In the genomic region with DNA sequence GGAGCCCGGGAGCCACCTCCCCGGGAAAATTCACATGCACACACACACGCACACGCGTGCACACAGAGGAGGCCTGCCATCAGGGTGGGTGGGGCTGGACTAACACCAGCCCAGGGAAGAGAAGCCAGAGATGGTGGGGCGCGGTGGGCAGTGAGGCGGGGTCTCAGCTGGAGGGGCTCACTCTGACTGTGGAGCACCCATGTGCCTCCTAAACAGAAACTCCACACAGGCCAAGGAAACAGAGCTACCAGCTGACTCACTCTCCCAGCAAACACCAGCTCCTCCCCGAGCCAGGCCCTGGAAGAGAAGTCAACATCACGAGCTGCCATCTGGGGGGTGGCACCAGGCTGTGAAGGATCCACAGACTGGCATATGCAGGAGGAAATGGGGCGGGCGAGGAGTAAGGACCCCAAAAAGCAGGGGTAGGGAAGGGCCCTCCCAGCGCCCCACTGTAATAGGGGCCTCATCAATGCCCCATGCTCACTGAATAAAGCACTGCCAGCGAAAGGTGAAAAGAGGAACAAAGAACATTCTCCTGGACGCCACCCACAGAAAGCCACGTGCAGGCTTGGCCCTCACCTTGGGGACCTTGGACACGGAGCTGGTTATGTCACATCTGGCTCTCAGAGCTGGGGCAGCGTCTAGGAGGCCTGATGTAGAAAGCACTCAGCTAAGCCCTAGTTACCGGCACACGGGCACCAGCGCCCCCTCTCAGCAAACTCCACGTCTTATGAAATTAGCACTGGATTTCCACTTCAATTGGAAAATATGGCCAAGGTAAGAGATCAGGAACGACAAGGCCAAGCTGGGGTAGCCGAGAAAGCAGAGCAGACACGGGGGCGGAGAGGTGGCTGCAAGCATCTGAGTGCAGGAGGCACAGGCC, we compare ENCODE assay signal across 1 cellular context.
TF ChIP-seq lines count a peak whose summit lies in the region.

No MANE protein-coding gene starts in this region.

TF ChIP-seq in HepG2, 621 proteins besides CTCF, POLR2A, EP300 and RAD21 (continued from another document):
- TF ChIP-seq, protein P1, sequence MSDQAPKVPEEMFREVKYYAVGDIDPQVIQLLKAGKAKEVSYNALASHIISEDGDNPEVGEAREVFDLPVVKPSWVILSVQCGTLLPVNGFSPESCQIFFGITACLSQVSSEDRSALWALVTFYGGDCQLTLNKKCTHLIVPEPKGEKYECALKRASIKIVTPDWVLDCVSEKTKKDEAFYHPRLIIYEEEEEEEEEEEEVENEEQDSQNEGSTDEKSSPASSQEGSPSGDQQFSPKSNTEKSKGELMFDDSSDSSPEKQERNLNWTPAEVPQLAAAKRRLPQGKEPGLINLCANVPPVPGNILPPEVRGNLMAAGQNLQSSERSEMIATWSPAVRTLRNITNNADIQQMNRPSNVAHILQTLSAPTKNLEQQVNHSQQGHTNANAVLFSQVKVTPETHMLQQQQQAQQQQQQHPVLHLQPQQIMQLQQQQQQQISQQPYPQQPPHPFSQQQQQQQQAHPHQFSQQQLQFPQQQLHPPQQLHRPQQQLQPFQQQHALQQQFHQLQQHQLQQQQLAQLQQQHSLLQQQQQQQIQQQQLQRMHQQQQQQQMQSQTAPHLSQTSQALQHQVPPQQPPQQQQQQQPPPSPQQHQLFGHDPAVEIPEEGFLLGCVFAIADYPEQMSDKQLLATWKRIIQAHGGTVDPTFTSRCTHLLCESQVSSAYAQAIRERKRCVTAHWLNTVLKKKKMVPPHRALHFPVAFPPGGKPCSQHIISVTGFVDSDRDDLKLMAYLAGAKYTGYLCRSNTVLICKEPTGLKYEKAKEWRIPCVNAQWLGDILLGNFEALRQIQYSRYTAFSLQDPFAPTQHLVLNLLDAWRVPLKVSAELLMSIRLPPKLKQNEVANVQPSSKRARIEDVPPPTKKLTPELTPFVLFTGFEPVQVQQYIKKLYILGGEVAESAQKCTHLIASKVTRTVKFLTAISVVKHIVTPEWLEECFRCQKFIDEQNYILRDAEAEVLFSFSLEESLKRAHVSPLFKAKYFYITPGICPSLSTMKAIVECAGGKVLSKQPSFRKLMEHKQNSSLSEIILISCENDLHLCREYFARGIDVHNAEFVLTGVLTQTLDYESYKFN (CRISPR knock-in tag; conservative IDR thresholded peaks at IDR 0.05): no peak; the same call in 1 of the 2 replicates
- TF ChIP-seq ZNF747 (CRISPR knock-in tag; IDR thresholded peaks at IDR 0.05; ENCODE audit: borderline replicate concordance): no peak
- no peak for TF ChIP-seq ZNF678 (CRISPR knock-in tag; IDR thresholded peaks at IDR 0.05)
- TF ChIP-seq ZFY (CRISPR knock-in tag; IDR thresholded peaks at IDR 0.05): no peak; the same call in 1 of the 2 replicates
- TF ChIP-seq SMARCE1 (IDR thresholded peaks at IDR 0.05; ENCODE audit: borderline replicate concordance): no peak
- no peak for TF ChIP-seq ZBTB3 (CRISPR knock-in tag; IDR thresholded peaks at IDR 0.05; ENCODE audit: borderline replicate concordance, low read depth)
- TF ChIP-seq, protein P2, sequence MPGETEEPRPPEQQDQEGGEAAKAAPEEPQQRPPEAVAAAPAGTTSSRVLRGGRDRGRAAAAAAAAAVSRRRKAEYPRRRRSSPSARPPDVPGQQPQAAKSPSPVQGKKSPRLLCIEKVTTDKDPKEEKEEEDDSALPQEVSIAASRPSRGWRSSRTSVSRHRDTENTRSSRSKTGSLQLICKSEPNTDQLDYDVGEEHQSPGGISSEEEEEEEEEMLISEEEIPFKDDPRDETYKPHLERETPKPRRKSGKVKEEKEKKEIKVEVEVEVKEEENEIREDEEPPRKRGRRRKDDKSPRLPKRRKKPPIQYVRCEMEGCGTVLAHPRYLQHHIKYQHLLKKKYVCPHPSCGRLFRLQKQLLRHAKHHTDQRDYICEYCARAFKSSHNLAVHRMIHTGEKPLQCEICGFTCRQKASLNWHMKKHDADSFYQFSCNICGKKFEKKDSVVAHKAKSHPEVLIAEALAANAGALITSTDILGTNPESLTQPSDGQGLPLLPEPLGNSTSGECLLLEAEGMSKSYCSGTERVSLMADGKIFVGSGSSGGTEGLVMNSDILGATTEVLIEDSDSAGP (CRISPR knock-in tag; IDR thresholded peaks at IDR 0.05; ENCODE audit: borderline replicate concordance): peak; percentile 63; the same call in 1 of the 2 replicates
- no peak for TF ChIP-seq ZFP62 (CRISPR knock-in tag; IDR thresholded peaks at IDR 0.05)
- peak; percentile 76 for TF ChIP-seq ZFX (CRISPR knock-in tag; IDR thresholded peaks at IDR 0.05; ENCODE audit: low read depth)
- no peak for TF ChIP-seq TCF7 (IDR thresholded peaks at IDR 0.05; ENCODE audit: low read depth)
- TF ChIP-seq, protein P3, sequence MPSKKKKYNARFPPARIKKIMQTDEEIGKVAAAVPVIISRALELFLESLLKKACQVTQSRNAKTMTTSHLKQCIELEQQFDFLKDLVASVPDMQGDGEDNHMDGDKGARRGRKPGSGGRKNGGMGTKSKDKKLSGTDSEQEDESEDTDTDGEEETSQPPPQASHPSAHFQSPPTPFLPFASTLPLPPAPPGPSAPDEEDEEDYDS (CRISPR knock-in tag; IDR thresholded peaks at IDR 0.05): no peak
- TF ChIP-seq MIXL1 (CRISPR knock-in tag; IDR thresholded peaks at IDR 0.05): 0 out of 2 replicates have a peak, but pooled peaks have one; percentile 12
- TF ChIP-seq, protein P4, sequence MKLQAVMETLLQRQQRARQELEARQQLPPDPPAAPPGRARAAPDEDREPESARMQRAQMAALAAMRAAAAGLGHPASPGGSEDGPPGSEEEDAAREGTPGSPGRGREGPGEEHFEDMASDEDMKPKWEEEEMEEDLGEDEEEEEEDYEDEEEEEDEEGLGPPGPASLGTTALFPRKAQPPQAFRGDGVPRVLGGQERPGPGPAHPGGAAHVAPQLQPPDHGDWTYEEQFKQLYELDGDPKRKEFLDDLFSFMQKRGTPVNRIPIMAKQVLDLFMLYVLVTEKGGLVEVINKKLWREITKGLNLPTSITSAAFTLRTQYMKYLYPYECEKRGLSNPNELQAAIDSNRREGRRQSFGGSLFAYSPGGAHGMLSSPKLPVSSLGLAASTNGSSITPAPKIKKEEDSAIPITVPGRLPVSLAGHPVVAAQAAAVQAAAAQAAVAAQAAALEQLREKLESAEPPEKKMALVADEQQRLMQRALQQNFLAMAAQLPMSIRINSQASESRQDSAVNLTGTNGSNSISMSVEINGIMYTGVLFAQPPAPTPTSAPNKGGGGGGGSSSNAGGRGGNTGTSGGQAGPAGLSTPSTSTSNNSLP (IDR thresholded peaks at IDR 0.05; ENCODE audit: low read depth, low read length): no peak
- TF ChIP-seq ZNF816 (CRISPR knock-in tag; IDR thresholded peaks at IDR 0.05; ENCODE audit: borderline replicate concordance): no peak
- TF ChIP-seq MEIS2 (CRISPR knock-in tag; IDR thresholded peaks at IDR 0.05): 0 out of 2 replicates have a peak, but pooled peaks have one; percentile 13
- TF ChIP-seq, protein P5, sequence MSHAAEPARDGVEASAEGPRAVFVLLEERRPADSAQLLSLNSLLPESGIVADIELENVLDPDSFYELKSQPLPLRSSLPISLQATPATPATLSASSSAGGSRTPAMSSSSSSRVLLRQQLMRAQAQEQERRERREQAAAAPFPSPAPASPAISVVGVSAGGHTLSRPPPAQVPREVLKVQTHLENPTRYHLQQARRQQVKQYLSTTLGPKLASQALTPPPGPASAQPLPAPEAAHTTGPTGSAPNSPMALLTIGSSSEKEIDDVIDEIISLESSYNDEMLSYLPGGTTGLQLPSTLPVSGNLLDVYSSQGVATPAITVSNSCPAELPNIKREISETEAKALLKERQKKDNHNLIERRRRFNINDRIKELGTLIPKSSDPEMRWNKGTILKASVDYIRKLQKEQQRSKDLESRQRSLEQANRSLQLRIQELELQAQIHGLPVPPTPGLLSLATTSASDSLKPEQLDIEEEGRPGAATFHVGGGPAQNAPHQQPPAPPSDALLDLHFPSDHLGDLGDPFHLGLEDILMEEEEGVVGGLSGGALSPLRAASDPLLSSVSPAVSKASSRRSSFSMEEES (CRISPR knock-in tag; IDR thresholded peaks at IDR 0.05): peak; percentile 65; the same call in 1 of the 2 replicates
- TF ChIP-seq REL (CRISPR knock-in tag; conservative IDR thresholded peaks at IDR 0.05): no peak
- TF ChIP-seq, protein P6, sequence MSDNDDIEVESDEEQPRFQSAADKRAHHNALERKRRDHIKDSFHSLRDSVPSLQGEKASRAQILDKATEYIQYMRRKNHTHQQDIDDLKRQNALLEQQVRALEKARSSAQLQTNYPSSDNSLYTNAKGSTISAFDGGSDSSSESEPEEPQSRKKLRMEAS (IDR thresholded peaks at IDR 0.05): peak; percentile 82
- no peak for TF ChIP-seq KLF13 (CRISPR knock-in tag; IDR thresholded peaks at IDR 0.05)
- 0 out of 2 replicates have a peak, but pooled peaks have one; percentile 14 for TF ChIP-seq TGIF2 (CRISPR knock-in tag; IDR thresholded peaks at IDR 0.05)
- peak; percentile 35; the same call in 1 of the 2 replicates for TF ChIP-seq ZNF274 (CRISPR knock-in tag; IDR thresholded peaks at IDR 0.05)
- no peak for TF ChIP-seq ZNF7 (CRISPR knock-in tag; IDR thresholded peaks at IDR 0.05)
- TF ChIP-seq, protein P7, sequence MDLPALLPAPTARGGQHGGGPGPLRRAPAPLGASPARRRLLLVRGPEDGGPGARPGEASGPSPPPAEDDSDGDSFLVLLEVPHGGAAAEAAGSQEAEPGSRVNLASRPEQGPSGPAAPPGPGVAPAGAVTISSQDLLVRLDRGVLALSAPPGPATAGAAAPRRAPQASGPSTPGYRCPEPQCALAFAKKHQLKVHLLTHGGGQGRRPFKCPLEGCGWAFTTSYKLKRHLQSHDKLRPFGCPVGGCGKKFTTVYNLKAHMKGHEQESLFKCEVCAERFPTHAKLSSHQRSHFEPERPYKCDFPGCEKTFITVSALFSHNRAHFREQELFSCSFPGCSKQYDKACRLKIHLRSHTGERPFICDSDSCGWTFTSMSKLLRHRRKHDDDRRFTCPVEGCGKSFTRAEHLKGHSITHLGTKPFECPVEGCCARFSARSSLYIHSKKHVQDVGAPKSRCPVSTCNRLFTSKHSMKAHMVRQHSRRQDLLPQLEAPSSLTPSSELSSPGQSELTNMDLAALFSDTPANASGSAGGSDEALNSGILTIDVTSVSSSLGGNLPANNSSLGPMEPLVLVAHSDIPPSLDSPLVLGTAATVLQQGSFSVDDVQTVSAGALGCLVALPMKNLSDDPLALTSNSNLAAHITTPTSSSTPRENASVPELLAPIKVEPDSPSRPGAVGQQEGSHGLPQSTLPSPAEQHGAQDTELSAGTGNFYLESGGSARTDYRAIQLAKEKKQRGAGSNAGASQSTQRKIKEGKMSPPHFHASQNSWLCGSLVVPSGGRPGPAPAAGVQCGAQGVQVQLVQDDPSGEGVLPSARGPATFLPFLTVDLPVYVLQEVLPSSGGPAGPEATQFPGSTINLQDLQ (CRISPR knock-in tag; IDR thresholded peaks at IDR 0.05): peak; percentile 69; the same call in 1 of the 2 replicates
- 0 out of 2 replicates have a peak, but pooled peaks have one; percentile 21 for TF ChIP-seq KDM3A (CRISPR knock-in tag; IDR thresholded peaks at IDR 0.05; ENCODE audit: low read depth)
- no peak for TF ChIP-seq MTA1 (CRISPR knock-in tag; IDR thresholded peaks at IDR 0.05; ENCODE audit: borderline replicate concordance)
- TF ChIP-seq KAT8 (CRISPR knock-in tag; IDR thresholded peaks at IDR 0.05): no peak
- TF ChIP-seq ZNF749 (CRISPR knock-in tag; IDR thresholded peaks at IDR 0.05; ENCODE audit: borderline replicate concordance): no peak
- no peak for TF ChIP-seq SOX13 (IDR thresholded peaks at IDR 0.05)
- peak in 1 of 2 experiments; percentile 67; a peak in 2 of 4 replicates for TF ChIP-seq SOX13 (CRISPR knock-in tag; conservative IDR thresholded peaks at IDR 0.05 in 1 of 2, IDR thresholded peaks at IDR 0.05 in 1 of 2)
- no peak for TF ChIP-seq NCOR1 (IDR thresholded peaks at IDR 0.05; ENCODE audit: borderline replicate concordance, low read length)
- TF ChIP-seq CREB1 (IDR thresholded peaks at IDR 0.05): no peak
- TF ChIP-seq CREB1 (CRISPR knock-in tag; IDR thresholded peaks at IDR 0.05): no peak
- 0 out of 2 replicates have a peak, but pooled peaks have one; percentile 44 for TF ChIP-seq ZSCAN9 (CRISPR knock-in tag; IDR thresholded peaks at IDR 0.05; ENCODE audit: borderline replicate concordance)
- no peak for TF ChIP-seq KAT7 (CRISPR knock-in tag; IDR thresholded peaks at IDR 0.05; ENCODE audit: borderline replicate concordance)
- no peak for TF ChIP-seq ERF (CRISPR knock-in tag; IDR thresholded peaks at IDR 0.05)
- TF ChIP-seq ZNF350 (CRISPR knock-in tag; IDR thresholded peaks at IDR 0.05; ENCODE audit: borderline replicate concordance, low read depth): no peak
- no peak for TF ChIP-seq MAF1 (CRISPR knock-in tag; IDR thresholded peaks at IDR 0.05; ENCODE audit: borderline replicate concordance)
- TF ChIP-seq, protein P8, sequence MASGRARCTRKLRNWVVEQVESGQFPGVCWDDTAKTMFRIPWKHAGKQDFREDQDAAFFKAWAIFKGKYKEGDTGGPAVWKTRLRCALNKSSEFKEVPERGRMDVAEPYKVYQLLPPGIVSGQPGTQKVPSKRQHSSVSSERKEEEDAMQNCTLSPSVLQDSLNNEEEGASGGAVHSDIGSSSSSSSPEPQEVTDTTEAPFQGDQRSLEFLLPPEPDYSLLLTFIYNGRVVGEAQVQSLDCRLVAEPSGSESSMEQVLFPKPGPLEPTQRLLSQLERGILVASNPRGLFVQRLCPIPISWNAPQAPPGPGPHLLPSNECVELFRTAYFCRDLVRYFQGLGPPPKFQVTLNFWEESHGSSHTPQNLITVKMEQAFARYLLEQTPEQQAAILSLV (CRISPR knock-in tag; IDR thresholded peaks at IDR 0.05; ENCODE audit: borderline replicate concordance): no peak
- 0 out of 2 replicates have a peak, but pooled peaks have one; percentile 30 for TF ChIP-seq SMC3 (IDR thresholded peaks at IDR 0.05; ENCODE audit: low read length)
- no peak for TF ChIP-seq KDM6A (CRISPR knock-in tag; IDR thresholded peaks at IDR 0.05; ENCODE audit: low read depth)
- TF ChIP-seq ZZZ3 (CRISPR knock-in tag; IDR thresholded peaks at IDR 0.05; ENCODE audit: borderline replicate concordance): no peak
- no peak for TF ChIP-seq HCFC1 (IDR thresholded peaks at IDR 0.05; ENCODE audit: low read depth, low read length)
- TF ChIP-seq RAD51 (IDR thresholded peaks at IDR 0.05; ENCODE audit: borderline replicate concordance): no peak
- TF ChIP-seq CENPT (CRISPR knock-in tag; IDR thresholded peaks at IDR 0.05; ENCODE audit: low read depth): no peak
- TF ChIP-seq ZNF205 (CRISPR knock-in tag; IDR thresholded peaks at IDR 0.05): no peak
- no peak for TF ChIP-seq NBN (conservative IDR thresholded peaks at IDR 0.05)
- TF ChIP-seq, protein P9, sequence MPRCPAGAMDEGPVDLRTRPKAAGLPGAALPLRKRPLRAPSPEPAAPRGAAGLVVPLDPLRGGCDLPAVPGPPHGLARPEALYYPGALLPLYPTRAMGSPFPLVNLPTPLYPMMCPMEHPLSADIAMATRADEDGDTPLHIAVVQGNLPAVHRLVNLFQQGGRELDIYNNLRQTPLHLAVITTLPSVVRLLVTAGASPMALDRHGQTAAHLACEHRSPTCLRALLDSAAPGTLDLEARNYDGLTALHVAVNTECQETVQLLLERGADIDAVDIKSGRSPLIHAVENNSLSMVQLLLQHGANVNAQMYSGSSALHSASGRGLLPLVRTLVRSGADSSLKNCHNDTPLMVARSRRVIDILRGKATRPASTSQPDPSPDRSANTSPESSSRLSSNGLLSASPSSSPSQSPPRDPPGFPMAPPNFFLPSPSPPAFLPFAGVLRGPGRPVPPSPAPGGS (CRISPR knock-in tag; IDR thresholded peaks at IDR 0.05): peak; percentile 14
- TF ChIP-seq SYNCRIP (IDR thresholded peaks at IDR 0.05; ENCODE audit: insufficient read depth, low read depth, low read length): no peak
- TF ChIP-seq ISL2 (CRISPR knock-in tag; IDR thresholded peaks at IDR 0.05): no peak
- peak; percentile 43; the same call in 1 of the 2 replicates for TF ChIP-seq ZNF891 (CRISPR knock-in tag; IDR thresholded peaks at IDR 0.05)
- TF ChIP-seq, protein P10, sequence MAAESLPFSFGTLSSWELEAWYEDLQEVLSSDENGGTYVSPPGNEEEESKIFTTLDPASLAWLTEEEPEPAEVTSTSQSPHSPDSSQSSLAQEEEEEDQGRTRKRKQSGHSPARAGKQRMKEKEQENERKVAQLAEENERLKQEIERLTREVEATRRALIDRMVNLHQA (CRISPR knock-in tag; IDR thresholded peaks at IDR 0.05): no peak
